ENCODE assay signal across 9 cellular contexts in the genomic region with DNA sequence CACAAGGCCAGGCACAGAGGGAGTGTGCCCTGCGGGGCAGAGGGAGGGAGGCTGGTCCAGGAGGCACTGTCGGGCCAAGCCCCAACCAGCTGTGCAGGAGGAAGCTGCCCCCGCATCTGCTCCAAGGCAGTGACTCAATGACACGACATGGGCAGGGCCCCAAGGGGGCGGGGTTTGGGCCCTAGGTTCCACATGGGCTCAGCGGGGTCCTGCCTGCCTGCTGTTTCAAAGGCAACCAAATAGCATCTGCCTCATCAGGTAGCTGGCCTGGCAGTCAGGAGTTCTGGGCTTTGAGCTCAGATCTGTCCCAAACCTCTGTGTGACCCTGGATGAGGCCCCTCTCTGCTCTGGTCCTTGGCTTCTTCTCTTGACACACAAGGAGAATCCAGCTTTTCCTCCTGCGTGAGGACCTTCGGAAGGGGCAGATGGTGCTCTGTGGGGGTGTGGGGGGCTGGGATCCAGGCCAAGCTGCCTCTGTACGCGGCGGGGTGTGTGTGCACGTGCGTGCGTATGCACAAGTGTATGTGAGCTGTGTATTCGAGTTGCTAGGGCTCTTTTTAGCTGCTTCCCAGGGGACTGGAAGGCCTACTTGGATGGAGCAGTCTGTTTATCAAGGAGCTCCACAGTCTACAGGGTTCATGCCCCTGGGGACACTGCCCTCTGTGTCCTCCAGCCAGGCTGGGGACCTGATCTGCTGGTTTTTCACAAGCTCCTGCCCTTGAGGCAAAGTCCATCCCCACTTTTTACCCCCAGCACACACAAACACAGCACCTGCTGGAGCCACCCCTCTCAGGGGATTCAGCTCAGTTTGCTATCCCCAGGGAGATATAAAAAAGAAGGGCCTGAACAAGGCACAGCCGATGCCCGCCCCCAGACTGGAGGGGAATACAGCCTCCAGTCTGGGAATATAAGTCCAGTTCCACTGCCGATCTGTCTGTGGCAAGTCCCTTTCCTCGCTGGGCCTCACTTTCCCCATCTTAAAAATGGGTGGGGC.
DNase-seq lines count a peak whose midpoint lies in the region; ATAC-seq and TF ChIP-seq lines count a peak whose summit lies in the region.
"Had no signal": no experiment of that assay in that cellular context is flagged by ENCODE, and none has a peak within 500 bp of the region (broad histone marks: within the 10 kb centered on the region; RNA-seq: fewer than 3 reads in every experiment).

No MANE protein-coding gene starts in this region.

- H3K9me3 Mint-ChIP-seq in activated T-cell treated with anti-CD3 and anti-CD28 coated beads, Interleukin-2, amount 50 U/mL, for 4 hours, result no peaks in the 10 kb centered on the region
- no peaks in the 10 kb centered on the region for H3K9me3 Mint-ChIP-seq in type B pancreatic cell
- H3K9me3 Mint-ChIP-seq: CD8-positive, alpha-beta memory T cell had no signal

- TF ChIP-seq CTCF in heart right ventricle (IDR thresholded peaks at IDR 0.05) (no peak), type B pancreatic cell (conservative IDR thresholded peaks at IDR 0.05) (no peak)

- no peaks in the 10 kb centered on the region for H3K27me3 Mint-ChIP-seq in activated T-cell treated with anti-CD3 and anti-CD28 coated beads, Interleukin-2, amount 50 U/mL, for 4 hours (ENCODE audit: low read depth)
- no peaks in the 10 kb centered on the region for H3K27me3 Mint-ChIP-seq in type B pancreatic cell

- no peaks in the 10 kb centered on the region for H3K9me3 ChIP-seq in heart right ventricle

- peak overlapping the region in 9 of 10 donors; percentile 32 to 98 (median 96) for H3K27ac ChIP-seq in heart right ventricle

- intact Hi-C loops in heart right ventricle (cut with DNase I), result no loop called here

- 39 to 55% methylated on average over 19 of the region's 19 CpGs for WGBS in heart right ventricle, 2 donors

- H3K4me1 ChIP-seq in heart right ventricle, result peaks cover 43 to 63% (median 60%) of the 10 kb centered on the region in 9 donors

- no peak overlapping the region for H3K4me3 ChIP-seq in heart right ventricle

- DNase-seq in activated CD4-positive, alpha-beta T cell treated with anti-CD3 and anti-CD28 coated beads for 24 hours (ENCODE audit: low read depth in 2 of 2), result peak; percentile 46 to 62
- DNase-seq in activated CD4-positive, alpha-beta T cell treated with anti-CD3 and anti-CD28 coated beads, Interleukin-2, amount 50 U/mL, for 1 hour, result no peak
- peak; percentile 18 for DNase-seq in NCI-H460 (ENCODE audit: extremely low read depth, low read depth)
- DNase-seq in activated T-cell treated with anti-CD3 and anti-CD28 coated beads, Interleukin-2, amount 50 U/mL, for 4 hours, result peak; percentile 46
- DNase-seq in heart right ventricle, result peak; percentile 82 to 87
- DNase-seq in stimulated activated CD4-positive, alpha-beta T cell treated with anti-CD3 and anti-CD28 coated beads, Interleukin-12 subunit alpha, Interleukin-12 subunit beta, amount 100 ng/mL, for 48 hours (ENCODE audit: low read depth in 2 of 3, low spot score in 1 of 3), result peak in 2 of 3 donors; percentile 55 to 69
- no peak for DNase-seq in type B pancreatic cell (ENCODE audit: extremely low spot score, unreplicated experiment)

- H3K27me3 ChIP-seq in heart right ventricle, result no peaks in the 10 kb centered on the region

- no peaks in the 10 kb centered on the region for H3K36me3 Mint-ChIP-seq in activated T-cell treated with anti-CD3 and anti-CD28 coated beads, Interleukin-2, amount 50 U/mL, for 4 hours (ENCODE audit: insufficient read depth)
- H3K36me3 Mint-ChIP-seq in type B pancreatic cell, result no peaks in the 10 kb centered on the region

- ATAC-seq in HG03064 (IDR thresholded peaks at IDR 0.05; ENCODE audit: low read depth, unreplicated experiment), result peak; percentile 57
- ATAC-seq in activated T-cell treated with anti-CD3 and anti-CD28 coated beads, Interleukin-2, amount 50 U/mL, for 4 hours, result peak; percentile 88 to 97
- peak; percentile 48 to 82 (median 67) for ATAC-seq in heart right ventricle

- no peak overlapping the region for H3K27ac Mint-ChIP-seq in type B pancreatic cell

- peaks cover 0 to 17% (median 6%) of the 10 kb centered on the region in 9 donors for H3K36me3 ChIP-seq in heart right ventricle

- peaks cover 2% of the 10 kb centered on the region for H3K4me1 Mint-ChIP-seq in activated T-cell treated with anti-CD3 and anti-CD28 coated beads, Interleukin-2, amount 50 U/mL, for 4 hours (ENCODE audit: low read depth)
- peaks cover 46% of the 10 kb centered on the region for H3K4me1 Mint-ChIP-seq in type B pancreatic cell (ENCODE audit: unreplicated experiment)

- H3K4me3 Mint-ChIP-seq in activated T-cell treated with anti-CD3 and anti-CD28 coated beads, Interleukin-2, amount 50 U/mL, for 4 hours, result no peak overlapping the region
- H3K4me3 Mint-ChIP-seq in type B pancreatic cell, result no peak overlapping the region
- H3K4me3 Mint-ChIP-seq: CD8-positive, alpha-beta memory T cell had no signal

Comparison
In these comparisons a context has a peak if more than half of its experiments do, and no peak if none do; other contexts are left out.
1. DNase-seq: peak in activated CD4-positive, alpha-beta T cell treated with anti-CD3 and anti-CD28 coated beads for 24 hours (2 of 2), NCI-H460 (single experiment), activated T-cell treated with anti-CD3 and anti-CD28 coated beads, Interleukin-2, amount 50 U/mL, for 4 hours (single experiment), heart right ventricle (2 of 2) and stimulated activated CD4-positive, alpha-beta T cell treated with anti-CD3 and anti-CD28 coated beads, Interleukin-12 subunit alpha, Interleukin-12 subunit beta, amount 100 ng/mL, for 48 hours (2 of 3); none in activated CD4-positive, alpha-beta T cell treated with anti-CD3 and anti-CD28 coated beads, Interleukin-2, amount 50 U/mL, for 1 hour (single experiment) and type B pancreatic cell (single experiment).
2. Peak in every context shown above with its lines, with median percentiles within 50 percentile points of each other: ATAC-seq.